In the genomic region with DNA sequence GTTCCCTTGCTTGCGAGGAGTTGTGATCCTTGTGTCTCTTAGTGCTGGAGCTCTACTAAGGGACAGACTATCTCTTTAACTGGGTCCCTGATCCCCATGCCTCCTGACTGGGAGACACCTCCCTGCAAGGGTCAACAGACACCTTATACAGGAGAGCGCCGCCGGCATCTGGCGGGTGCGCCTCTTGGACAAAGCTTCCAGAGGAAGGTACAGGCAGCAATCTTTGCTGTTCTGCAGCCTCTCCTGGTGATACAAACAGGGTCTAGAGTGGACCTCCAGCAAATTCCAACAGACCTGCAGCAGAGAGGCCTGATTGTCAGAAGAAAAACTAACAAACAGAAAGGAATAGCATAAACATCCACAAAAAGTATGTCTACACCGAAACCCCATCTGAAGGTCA, we compare ENCODE assay signal across 3 cellular contexts.
"Had no signal": no experiment of that assay in that cellular context is flagged by ENCODE, and none has a peak within 500 bp of the region (broad histone marks: within the 10 kb centered on the region; RNA-seq: fewer than 3 reads in every experiment).

No MANE protein-coding gene starts in this region.

- DNase-seq: GDM1, GF-D8 had no signal

- ATAC-seq: GM12878 had no signal
